In the genomic region with DNA sequence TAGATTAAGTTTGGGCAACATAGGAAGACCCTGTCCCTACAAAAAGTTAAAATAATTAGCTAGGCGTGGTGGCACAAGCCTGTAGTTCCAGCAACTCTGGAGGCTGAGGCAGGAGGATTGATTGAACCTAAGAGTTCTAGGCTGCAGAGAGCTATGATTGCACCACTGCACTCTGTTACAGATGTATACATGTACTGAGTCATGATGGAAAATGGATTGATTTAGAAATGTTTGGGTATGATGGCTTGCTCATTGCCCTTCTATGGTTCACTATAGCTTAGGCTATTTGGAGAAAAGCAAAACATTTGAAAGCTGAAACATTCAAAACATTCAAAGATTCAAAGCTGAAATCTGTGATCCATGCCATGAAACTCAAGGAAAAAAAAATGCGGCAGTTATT, we compare ENCODE assay signal across 8 cellular contexts. TPM values are rescaled to one million over a fixed set of nuclear protein-coding genes. Genes with fewer than 3 reads are reported as not detected.
DNase-seq lines count a peak whose midpoint lies in the region; FAIRE-seq and TF ChIP-seq lines count a peak whose summit lies in the region.
"Not testable (repeated sequence)": the region's sequence is repeated elsewhere in the genome, so short reads cannot be mapped to it uniquely, and the experiment has no call there.

No MANE protein-coding gene starts in this region.

- not testable (repeated sequence) for H3K14ac ChIP-seq in mesenchymal stem cell (ENCODE audit: low read length in 2 of 2)

- not testable (repeated sequence) for H3K27me3 Mint-ChIP-seq in endothelial cell (ENCODE audit: unreplicated experiment)

- FAIRE-seq in urothelium cell line (lab: Jason Lieb, UNC) = peak; percentile 52

- H3K4me1 ChIP-seq in adipocyte (ENCODE audit: control insufficient read depth, insufficient read depth, low read length); mesenchymal stem cell (ENCODE audit: control insufficient read depth, insufficient read depth, low read depth, low read length): not testable (repeated sequence)

- peak overlapping the region; percentile 11 for H3K4me3 Mint-ChIP-seq in endothelial cell (ENCODE audit: unreplicated experiment)

- 92% methylated on average over 2 of the region's 2 CpGs for WGBS in mesenchymal stem cell

- H3K4me3 ChIP-seq in AG04450 (ENCODE audit: low read depth, low read length); adipocyte (ENCODE audit: low read length); fibroblast of mammary gland (ENCODE audit: control insufficient read depth, low read depth, low read length); foreskin fibroblast (ENCODE audit: low read depth in 1 of 2, low read length in 2 of 2); mesenchymal stem cell (ENCODE audit: insufficient read depth in 1 of 2, low read depth in 1 of 2, low read length in 2 of 2): not testable (repeated sequence)

- not testable (repeated sequence) for H3K9ac ChIP-seq in adipocyte (ENCODE audit: low read length); mesenchymal stem cell (ENCODE audit: low read length)

- H3K27ac Mint-ChIP-seq in endothelial cell (ENCODE audit: unreplicated experiment) = not testable (repeated sequence)

- H3K4me1 Mint-ChIP-seq in endothelial cell (ENCODE audit: unreplicated experiment) = not testable (repeated sequence)

- H3K79me1 ChIP-seq in mesenchymal stem cell (replicated peaks; ENCODE audit: low read length, poor library complexity, severe bottlenecking) = not testable (repeated sequence)

- not testable (repeated sequence) for H2BK15ac ChIP-seq in mesenchymal stem cell (ENCODE audit: low read depth, poor library complexity, severe bottlenecking)

- not testable (repeated sequence) for H3K23ac ChIP-seq in mesenchymal stem cell (ENCODE audit: low read length in 2 of 2)

- not testable (repeated sequence) for H3K27me3 ChIP-seq in AG04450 (ENCODE audit: control insufficient read depth, insufficient read depth, low read length); adipocyte (replicated peaks; ENCODE audit: control insufficient read depth, insufficient read depth, low read length); mesenchymal stem cell (ENCODE audit: control insufficient read depth in 1 of 2, insufficient read depth in 1 of 2, low read length in 2 of 2)

- not testable (repeated sequence) for H4K91ac ChIP-seq in mesenchymal stem cell (ENCODE audit: low read length)

- not testable (repeated sequence) for TF ChIP-seq CTCF in AG04450 (IDR thresholded peaks at IDR 0.05; ENCODE audit: low read depth, low read length); endothelial cell (IDR thresholded peaks at IDR 0.05; ENCODE audit: unreplicated experiment); fibroblast of mammary gland (conservative IDR thresholded peaks at IDR 0.05; ENCODE audit: control insufficient read depth, insufficient read depth, low read depth, low read length); foreskin fibroblast (IDR thresholded peaks at IDR 0.05; ENCODE audit: low read depth, low read length)

- H3K9me3 ChIP-seq in AG04450 (ENCODE audit: control insufficient read depth, insufficient read depth, low read length); adipocyte (ENCODE audit: control insufficient read depth, low read length): not testable (repeated sequence)
- peaks cover 10% of the 10 kb centered on the region for H3K9me3 ChIP-seq in mesenchymal stem cell (ENCODE audit: control insufficient read depth, low read length)

- not testable (repeated sequence) for H3K18ac ChIP-seq in mesenchymal stem cell (ENCODE audit: low read depth in 1 of 2, low read length in 2 of 2)

- H2BK12ac ChIP-seq in mesenchymal stem cell (ENCODE audit: low read length in 2 of 2) = not testable (repeated sequence)

- H3K4me2 ChIP-seq in mesenchymal stem cell (ENCODE audit: low read length, poor library complexity, severe bottlenecking) = not testable (repeated sequence)

- H3K27ac ChIP-seq in AG04450 (ENCODE audit: low read depth, low read length) = peak overlapping the region; percentile 80
- not testable (repeated sequence) for H3K27ac ChIP-seq in mesenchymal stem cell (ENCODE audit: low read length, poor library complexity, severe bottlenecking)

- peak; percentile 43 for DNase-seq in AG04450 (ENCODE audit: low read depth, low spot score)
- DNase-seq in HCEC 1CT = peak; percentile 64
- DNase-seq in adipocyte (ENCODE audit: low read depth) = peak; percentile 15
- DNase-seq in endothelial cell (ENCODE audit: low spot score); urothelium cell line (ENCODE audit: low spot score): not testable (repeated sequence)
- DNase-seq in fibroblast of mammary gland (ENCODE audit: low read depth) = peak; percentile 9
- DNase-seq in foreskin fibroblast = peak; percentile 15 to 43
- peak; percentile 68 for DNase-seq in mesenchymal stem cell

- not testable (repeated sequence) for H3K4ac ChIP-seq in mesenchymal stem cell (ENCODE audit: low read depth in 1 of 2, low read length in 2 of 2)

- H3K36me3 ChIP-seq in adipocyte (ENCODE audit: control insufficient read depth, insufficient read depth, low read length, severe bottlenecking); mesenchymal stem cell (ENCODE audit: control insufficient read depth in 1 of 2, insufficient read depth in 2 of 2, low read depth in 1 of 2, low read length in 2 of 2): not testable (repeated sequence)

- not testable (repeated sequence) for H2AK5ac ChIP-seq in mesenchymal stem cell (ENCODE audit: low read length, severe bottlenecking)

- POLR2A ChIA-PET in AG04450 (lab: Yijun Ruan, JAX) = interaction anchor here (0.8 kb wide), 2 partner anchors 16 to 17 kb away, joined by 3 to 5 read pairs; a partner anchor contains a TSS

- H2AFZ ChIP-seq in mesenchymal stem cell (ENCODE audit: low read depth, low read length) = not testable (repeated sequence)

- H4K8ac ChIP-seq in mesenchymal stem cell (ENCODE audit: low read length) = not testable (repeated sequence)

- not testable (repeated sequence) for H3K9me3 Mint-ChIP-seq in endothelial cell (ENCODE audit: unreplicated experiment)

- H2BK5ac ChIP-seq in mesenchymal stem cell (ENCODE audit: low read depth, low read length, poor library complexity, severe bottlenecking) = not testable (repeated sequence)

- H2BK120ac ChIP-seq in mesenchymal stem cell (ENCODE audit: low read depth, low read length) = not testable (repeated sequence)

- peaks cover 12% of the 10 kb centered on the region for H3K36me3 Mint-ChIP-seq in endothelial cell (ENCODE audit: low read depth, unreplicated experiment)

- CTCF ChIA-PET in AG04450 (lab: Charles Lee) = interaction anchor here (0.6 kb wide), 1 partner anchor 948 kb away, joined by 8 read pairs; no protein-coding TSS in a partner anchor

RNA-seq across cellular contexts. Expression of a gene that starts 16.4 kb away (rescaled TPM):
- 82.7 and 119 TPM in 2 replicates for polyA plus RNA-seq in AG04450 (2011; rRNA removed)
- 14.0 and 28.1 TPM in 2 replicates for polyA minus RNA-seq in AG04450 (2011; rRNA and poly(A)+ RNA removed)
- total RNA-seq in endothelial cell (ENCODE audit: unreplicated experiment) = 53.5 TPM
- 134 TPM for polyA plus RNA-seq in mesenchymal stem cell (2013, experiment 1 of 2)
- 139 TPM for polyA plus RNA-seq in mesenchymal stem cell (2013, experiment 2 of 2)

RNA-seq across cellular contexts. Expression of a gene that starts 17.6 kb away (rescaled TPM):
- polyA plus RNA-seq in AG04450 (2011; rRNA removed) = 16.0 and 19.5 TPM in 2 replicates
- polyA minus RNA-seq in AG04450 (2011; rRNA and poly(A)+ RNA removed) = 22.0 and 22.4 TPM in 2 replicates
- total RNA-seq in endothelial cell (ENCODE audit: unreplicated experiment) = 12.8 TPM
- polyA plus RNA-seq in mesenchymal stem cell (2013, experiment 1 of 2) = 10.9 TPM
- polyA plus RNA-seq in mesenchymal stem cell (2013, experiment 2 of 2) = 10.6 TPM

RNA-seq across cellular contexts. Expression of a gene that starts 58.0 kb away (rescaled TPM):
- 145 and 176 TPM in 2 replicates for polyA plus RNA-seq in AG04450 (2011; rRNA removed)
- polyA minus RNA-seq in AG04450 (2011; rRNA and poly(A)+ RNA removed) = 278 and 389 TPM in 2 replicates
- 97.7 TPM for total RNA-seq in endothelial cell (ENCODE audit: unreplicated experiment)
- 92.2 TPM for polyA plus RNA-seq in mesenchymal stem cell (2013, experiment 1 of 2)
- polyA plus RNA-seq in mesenchymal stem cell (2013, experiment 2 of 2) = 91.8 TPM
